1 cellular context compared by ENCODE assay signal in the genomic region with DNA sequence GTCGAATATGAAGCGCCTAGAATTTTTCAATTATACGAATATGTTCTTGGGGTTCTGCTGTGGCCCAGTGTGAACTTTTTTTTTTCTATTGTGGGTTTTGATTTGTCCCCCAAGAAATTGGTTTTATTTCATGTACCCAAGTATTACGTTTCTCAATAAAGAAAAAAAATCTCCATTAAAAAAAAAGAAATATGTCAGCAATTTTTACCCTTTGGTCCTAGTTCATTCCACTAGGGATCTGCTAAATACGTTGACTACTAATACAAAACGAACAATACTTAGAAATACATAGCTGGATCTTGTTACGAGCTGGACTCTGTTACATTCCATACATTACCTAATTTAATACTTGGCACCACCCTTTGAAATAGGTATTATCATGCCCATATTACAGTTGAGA.
TF ChIP-seq lines count a peak whose summit lies in the region.

No MANE protein-coding gene starts in this region.

TF ChIP-seq in HepG2, 621 proteins besides CTCF, POLR2A, EP300 and RAD21 (continued from another document):
- 0 out of 2 replicates have a peak, but pooled peaks have one; percentile 21 for TF ChIP-seq MAFF (IDR thresholded peaks at IDR 0.05; ENCODE audit: low read depth, low read length)
- TF ChIP-seq GTF3A (CRISPR knock-in tag; conservative IDR thresholded peaks at IDR 0.05): no peak
- TF ChIP-seq TGIF2 (CRISPR knock-in tag; IDR thresholded peaks at IDR 0.05): no peak
- TF ChIP-seq, protein P1, sequence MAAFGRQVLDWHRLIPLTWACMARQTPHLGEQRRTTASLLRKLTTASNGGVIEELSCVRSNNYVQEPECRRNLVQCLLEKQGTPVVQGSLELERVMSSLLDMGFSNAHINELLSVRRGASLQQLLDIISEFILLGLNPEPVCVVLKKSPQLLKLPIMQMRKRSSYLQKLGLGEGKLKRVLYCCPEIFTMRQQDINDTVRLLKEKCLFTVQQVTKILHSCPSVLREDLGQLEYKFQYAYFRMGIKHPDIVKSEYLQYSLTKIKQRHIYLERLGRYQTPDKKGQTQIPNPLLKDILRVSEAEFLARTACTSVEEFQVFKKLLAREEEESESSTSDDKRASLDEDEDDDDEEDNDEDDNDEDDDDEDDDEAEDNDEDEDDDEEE (CRISPR knock-in tag; IDR thresholded peaks at IDR 0.05): no peak
TF ChIP-seq in HepG2: peak in this region for 2.
